Comparison of ENCODE assay signal across 8 cellular contexts in the genomic region with DNA sequence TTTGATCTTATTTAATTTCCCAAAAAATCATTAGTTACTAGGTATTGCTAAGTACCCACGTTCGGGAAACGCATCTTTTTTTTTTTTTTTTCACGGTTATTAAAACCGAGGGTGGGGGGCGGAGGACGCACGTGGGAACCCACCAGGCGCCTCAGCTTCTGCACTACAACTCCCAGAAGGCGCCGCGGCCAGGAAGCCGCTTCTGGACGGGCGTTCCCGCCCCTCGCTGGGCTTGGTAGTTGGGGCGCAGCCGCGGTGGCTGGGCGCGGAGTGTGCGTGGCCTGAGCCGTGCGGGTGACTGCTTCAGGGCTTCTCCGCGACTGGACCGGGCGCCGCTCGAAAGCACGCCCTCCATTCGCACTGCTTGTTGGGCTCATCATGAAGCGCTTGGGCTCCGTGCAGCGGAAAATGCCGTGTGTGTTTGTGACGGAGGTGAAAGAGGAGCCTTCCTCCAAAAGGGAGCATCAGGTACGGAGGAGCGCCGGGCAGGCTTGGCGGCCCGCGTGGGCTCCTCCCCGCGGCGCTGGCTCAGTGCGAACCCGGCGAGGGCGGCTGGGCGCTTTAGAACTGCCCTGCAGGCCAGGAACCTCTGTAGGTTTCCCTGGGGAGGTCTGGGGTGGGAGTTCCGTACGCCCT. TPM values are rescaled to one million over a fixed set of nuclear protein-coding genes. Genes with fewer than 3 reads are reported as not detected.
DNase-seq lines count a peak whose midpoint lies in the region; TF ChIP-seq lines count a peak whose summit lies in the region.

No MANE protein-coding gene starts in this region.

- H3K9me3 Mint-ChIP-seq in activated T-helper 2 cell treated with anti-CD3 and anti-CD28 coated beads, Interferon-gamma antibody, Interleukin-2, Interleukin-4, amounts not matched to agents 10 μg/mL and 5 μg/mL and 100 μg/mL, durations not matched to agents 14 hours and 24 hours and 36 hours: no peaks in the 10 kb centered on the region
- H3K9me3 Mint-ChIP-seq in nephron progenitor cell: peaks cover 12% of the 10 kb centered on the region
- no peaks in the 10 kb centered on the region for H3K9me3 Mint-ChIP-seq in stimulated activated naive CD8-positive, alpha-beta T cell treated with anti-CD3 and anti-CD28 coated beads, Interleukin-15, Interleukin-2, amounts not matched to agents 100 ng/mL and 50 ng/mL, for 24 hours

- peak; percentile 84 for DNase-seq in EL
- DNase-seq in H4 (ENCODE audit: low spot score): peak; percentile 75
- DNase-seq in LNCaP clone FGC (ENCODE audit: low read depth): peak; percentile 49
- peak; percentile 93 for DNase-seq in RPMI8226
- DNase-seq in activated T-helper 2 cell treated with anti-CD3 and anti-CD28 coated beads, Interferon-gamma antibody, Interleukin-2, Interleukin-4, amounts not matched to agents 10 μg/mL and 5 μg/mL and 100 μg/mL, durations not matched to agents 14 hours and 24 hours and 36 hours (ENCODE audit: low spot score): peak; percentile 84
- peak; percentile 60 for DNase-seq in fibroblast of the conjunctiva (ENCODE audit: low read depth)
- peak; percentile 89 for DNase-seq in nephron progenitor cell

- peak overlapping the region; percentile 93 for H3K4me3 ChIP-seq in LNCaP clone FGC (ENCODE audit: low read depth, low read length)

- H3K27me3 Mint-ChIP-seq in activated T-helper 2 cell treated with anti-CD3 and anti-CD28 coated beads, Interferon-gamma antibody, Interleukin-2, Interleukin-4, amounts not matched to agents 10 μg/mL and 5 μg/mL and 100 μg/mL, durations not matched to agents 14 hours and 24 hours and 36 hours (ENCODE audit: low read depth): no peaks in the 10 kb centered on the region
- peaks cover 4% of the 10 kb centered on the region for H3K27me3 Mint-ChIP-seq in nephron progenitor cell (ENCODE audit: low read depth, poor library complexity)
- H3K27me3 Mint-ChIP-seq in stimulated activated naive CD8-positive, alpha-beta T cell treated with anti-CD3 and anti-CD28 coated beads, Interleukin-15, Interleukin-2, amounts not matched to agents 100 ng/mL and 50 ng/mL, for 24 hours: no peaks in the 10 kb centered on the region

- peak overlapping the region; percentile 99 for H3K4me3 Mint-ChIP-seq in activated T-helper 2 cell treated with anti-CD3 and anti-CD28 coated beads, Interferon-gamma antibody, Interleukin-2, Interleukin-4, amounts not matched to agents 10 μg/mL and 5 μg/mL and 100 μg/mL, durations not matched to agents 14 hours and 24 hours and 36 hours (ENCODE audit: low read depth)
- peak overlapping the region; percentile 97 for H3K4me3 Mint-ChIP-seq in nephron progenitor cell
- H3K4me3 Mint-ChIP-seq in stimulated activated naive CD8-positive, alpha-beta T cell treated with anti-CD3 and anti-CD28 coated beads, Interleukin-15, Interleukin-2, amounts not matched to agents 100 ng/mL and 50 ng/mL, for 24 hours: peak overlapping the region; percentile 96

- no peak for TF ChIP-seq CTCF in LNCaP clone FGC (IDR thresholded peaks at IDR 0.05; ENCODE audit: control insufficient read depth, extremely low read depth, insufficient read depth)
- TF ChIP-seq CTCF in nephron progenitor cell (IDR thresholded peaks at IDR 0.05): no peak

- H3K27ac Mint-ChIP-seq in activated T-helper 2 cell treated with anti-CD3 and anti-CD28 coated beads, Interferon-gamma antibody, Interleukin-2, Interleukin-4, amounts not matched to agents 10 μg/mL and 5 μg/mL and 100 μg/mL, durations not matched to agents 14 hours and 24 hours and 36 hours: peak overlapping the region; percentile 95
- H3K27ac Mint-ChIP-seq in nephron progenitor cell: peak overlapping the region; percentile 96
- H3K27ac Mint-ChIP-seq in stimulated activated naive CD8-positive, alpha-beta T cell treated with anti-CD3 and anti-CD28 coated beads, Interleukin-15, Interleukin-2, amounts not matched to agents 100 ng/mL and 50 ng/mL, for 24 hours: peak overlapping the region; percentile 94

- H3K36me3 Mint-ChIP-seq in activated T-helper 2 cell treated with anti-CD3 and anti-CD28 coated beads, Interferon-gamma antibody, Interleukin-2, Interleukin-4, amounts not matched to agents 10 μg/mL and 5 μg/mL and 100 μg/mL, durations not matched to agents 14 hours and 24 hours and 36 hours (ENCODE audit: low read depth): peaks cover 33% of the 10 kb centered on the region
- peaks cover 8% of the 10 kb centered on the region for H3K36me3 Mint-ChIP-seq in nephron progenitor cell (ENCODE audit: low read depth)
- peaks cover 28% of the 10 kb centered on the region for H3K36me3 Mint-ChIP-seq in stimulated activated naive CD8-positive, alpha-beta T cell treated with anti-CD3 and anti-CD28 coated beads, Interleukin-15, Interleukin-2, amounts not matched to agents 100 ng/mL and 50 ng/mL, for 24 hours (ENCODE audit: low read depth)

- intact Hi-C loops in activated T-helper 2 cell treated with anti-CD3 and anti-CD28 coated beads, Interferon-gamma antibody, Interleukin-2, Interleukin-4, amounts not matched to agents 10 μg/mL and 5 μg/mL and 100 μg/mL, durations not matched to agents 14 hours and 24 hours and 36 hours (cut with micrococcal nuclease): loop anchor here (1.0 to 10.0 kb wide), 5 partner anchors 107 to 1129 kb away; a partner anchor contains a TSS

- peaks cover 45% of the 10 kb centered on the region for H3K4me1 Mint-ChIP-seq in activated T-helper 2 cell treated with anti-CD3 and anti-CD28 coated beads, Interferon-gamma antibody, Interleukin-2, Interleukin-4, amounts not matched to agents 10 μg/mL and 5 μg/mL and 100 μg/mL, durations not matched to agents 14 hours and 24 hours and 36 hours (ENCODE audit: low read depth)
- H3K4me1 Mint-ChIP-seq in nephron progenitor cell: peaks cover 41% of the 10 kb centered on the region
- H3K4me1 Mint-ChIP-seq in stimulated activated naive CD8-positive, alpha-beta T cell treated with anti-CD3 and anti-CD28 coated beads, Interleukin-15, Interleukin-2, amounts not matched to agents 100 ng/mL and 50 ng/mL, for 24 hours (ENCODE audit: low read depth): peaks cover 53% of the 10 kb centered on the region

RNA-seq across cellular contexts. Expression of a gene that starts 6.2 kb away (rescaled TPM):
- not detected in 2 replicates for total RNA-seq in H4 (2014; rRNA removed; shearing (Covaris generic))
- not detected in 2 replicates for total RNA-seq in activated T-helper 2 cell treated with anti-CD3 and anti-CD28 coated beads, Interferon-gamma antibody, Interleukin-2, Interleukin-4, amounts not matched to agents 10 μg/mL and 5 μg/mL and 100 μg/mL, durations not matched to agents 14 hours and 24 hours and 36 hours

Comparison
In these comparisons a context has a peak if more than half of its experiments do, and no peak if none do; other contexts are left out.
1. Peak in every context shown above with its lines: DNase-seq and H3K4me3 ChIP-seq.